In the genomic region with DNA sequence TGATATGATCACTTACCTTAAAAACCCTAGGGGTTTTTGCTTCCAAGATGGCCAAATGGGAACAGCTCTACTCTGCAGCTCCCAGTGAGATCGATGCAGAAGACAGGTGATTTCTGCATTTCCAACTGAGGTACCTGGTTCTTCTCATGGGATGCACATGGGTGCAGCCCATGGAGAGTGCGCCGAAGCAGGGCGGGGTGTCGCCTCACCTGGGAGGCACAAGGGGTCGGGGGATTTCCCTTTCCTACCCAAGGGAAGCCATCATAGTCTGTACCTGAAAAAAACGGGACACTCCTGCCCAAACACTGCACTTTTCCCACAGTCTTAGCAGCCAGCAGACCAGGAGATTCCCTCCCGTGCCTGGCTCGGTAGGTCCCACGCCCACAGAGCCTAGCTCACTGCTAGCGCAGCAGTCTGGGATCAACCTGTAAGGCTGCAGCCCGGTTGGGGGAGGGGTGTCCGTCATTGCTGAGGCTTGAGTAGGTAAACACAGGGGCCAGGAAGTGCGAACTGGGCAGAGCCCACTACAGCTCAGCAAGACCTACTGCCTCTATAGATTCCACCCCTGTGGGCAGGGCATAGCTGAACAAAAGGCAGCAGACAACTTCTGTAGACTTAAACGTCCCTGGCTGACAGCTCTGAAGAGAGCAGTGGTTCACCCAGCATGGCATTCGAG, we compare ENCODE assay signal across 1 cellular context.
A peak's percentile ranks its signal among the peaks of the same experiment; 100 is the strongest.
TF ChIP-seq lines count a peak whose summit lies in the region.

No MANE protein-coding gene starts in this region.

TF ChIP-seq in HepG2, 621 proteins besides CTCF, POLR2A, EP300 and RAD21 (continued from another document and continues in another):
- TF ChIP-seq, protein P1, sequence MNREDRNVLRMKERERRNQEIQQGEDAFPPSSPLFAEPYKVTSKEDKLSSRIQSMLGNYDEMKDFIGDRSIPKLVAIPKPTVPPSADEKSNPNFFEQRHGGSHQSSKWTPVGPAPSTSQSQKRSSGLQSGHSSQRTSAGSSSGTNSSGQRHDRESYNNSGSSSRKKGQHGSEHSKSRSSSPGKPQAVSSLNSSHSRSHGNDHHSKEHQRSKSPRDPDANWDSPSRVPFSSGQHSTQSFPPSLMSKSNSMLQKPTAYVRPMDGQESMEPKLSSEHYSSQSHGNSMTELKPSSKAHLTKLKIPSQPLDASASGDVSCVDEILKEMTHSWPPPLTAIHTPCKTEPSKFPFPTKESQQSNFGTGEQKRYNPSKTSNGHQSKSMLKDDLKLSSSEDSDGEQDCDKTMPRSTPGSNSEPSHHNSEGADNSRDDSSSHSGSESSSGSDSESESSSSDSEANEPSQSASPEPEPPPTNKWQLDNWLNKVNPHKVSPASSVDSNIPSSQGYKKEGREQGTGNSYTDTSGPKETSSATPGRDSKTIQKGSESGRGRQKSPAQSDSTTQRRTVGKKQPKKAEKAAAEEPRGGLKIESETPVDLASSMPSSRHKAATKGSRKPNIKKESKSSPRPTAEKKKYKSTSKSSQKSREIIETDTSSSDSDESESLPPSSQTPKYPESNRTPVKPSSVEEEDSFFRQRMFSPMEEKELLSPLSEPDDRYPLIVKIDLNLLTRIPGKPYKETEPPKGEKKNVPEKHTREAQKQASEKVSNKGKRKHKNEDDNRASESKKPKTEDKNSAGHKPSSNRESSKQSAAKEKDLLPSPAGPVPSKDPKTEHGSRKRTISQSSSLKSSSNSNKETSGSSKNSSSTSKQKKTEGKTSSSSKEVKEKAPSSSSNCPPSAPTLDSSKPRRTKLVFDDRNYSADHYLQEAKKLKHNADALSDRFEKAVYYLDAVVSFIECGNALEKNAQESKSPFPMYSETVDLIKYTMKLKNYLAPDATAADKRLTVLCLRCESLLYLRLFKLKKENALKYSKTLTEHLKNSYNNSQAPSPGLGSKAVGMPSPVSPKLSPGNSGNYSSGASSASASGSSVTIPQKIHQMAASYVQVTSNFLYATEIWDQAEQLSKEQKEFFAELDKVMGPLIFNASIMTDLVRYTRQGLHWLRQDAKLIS (CRISPR knock-in tag; IDR thresholded peaks at IDR 0.05): no peak
- TF ChIP-seq, protein P2, sequence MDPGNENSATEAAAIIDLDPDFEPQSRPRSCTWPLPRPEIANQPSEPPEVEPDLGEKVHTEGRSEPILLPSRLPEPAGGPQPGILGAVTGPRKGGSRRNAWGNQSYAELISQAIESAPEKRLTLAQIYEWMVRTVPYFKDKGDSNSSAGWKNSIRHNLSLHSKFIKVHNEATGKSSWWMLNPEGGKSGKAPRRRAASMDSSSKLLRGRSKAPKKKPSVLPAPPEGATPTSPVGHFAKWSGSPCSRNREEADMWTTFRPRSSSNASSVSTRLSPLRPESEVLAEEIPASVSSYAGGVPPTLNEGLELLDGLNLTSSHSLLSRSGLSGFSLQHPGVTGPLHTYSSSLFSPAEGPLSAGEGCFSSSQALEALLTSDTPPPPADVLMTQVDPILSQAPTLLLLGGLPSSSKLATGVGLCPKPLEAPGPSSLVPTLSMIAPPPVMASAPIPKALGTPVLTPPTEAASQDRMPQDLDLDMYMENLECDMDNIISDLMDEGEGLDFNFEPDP (CRISPR knock-in tag; conservative IDR thresholded peaks at IDR 0.05): no peak
- TF ChIP-seq ZNF660 (CRISPR knock-in tag; IDR thresholded peaks at IDR 0.05; ENCODE audit: borderline replicate concordance, low read depth): no peak
- TF ChIP-seq, protein P3, sequence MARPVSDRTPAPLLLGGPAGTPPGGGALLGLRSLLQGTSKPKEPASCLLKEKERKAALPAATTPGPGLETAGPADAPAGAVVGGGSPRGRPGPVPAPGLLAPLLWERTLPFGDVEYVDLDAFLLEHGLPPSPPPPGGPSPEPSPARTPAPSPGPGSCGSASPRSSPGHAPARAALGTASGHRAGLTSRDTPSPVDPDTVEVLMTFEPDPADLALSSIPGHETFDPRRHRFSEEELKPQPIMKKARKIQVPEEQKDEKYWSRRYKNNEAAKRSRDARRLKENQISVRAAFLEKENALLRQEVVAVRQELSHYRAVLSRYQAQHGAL (CRISPR knock-in tag; IDR thresholded peaks at IDR 0.05; ENCODE audit: not compliant biosample characterization): no peak
- TF ChIP-seq ZBTB42 (CRISPR knock-in tag; IDR thresholded peaks at IDR 0.05): no peak
- no peak for TF ChIP-seq ZNF10 (CRISPR knock-in tag; IDR thresholded peaks at IDR 0.05; ENCODE audit: borderline replicate concordance, low read depth)
- TF ChIP-seq SMAD9 (CRISPR knock-in tag; IDR thresholded peaks at IDR 0.05): no peak
- no peak for TF ChIP-seq CCAR2 (optimal IDR thresholded peaks at IDR 0.05; ENCODE audit: low read depth, low read length)
- no peak for TF ChIP-seq ZNF230 (CRISPR knock-in tag; IDR thresholded peaks at IDR 0.05)
- TF ChIP-seq SP4 (CRISPR knock-in tag; IDR thresholded peaks at IDR 0.05): no peak
- TF ChIP-seq, protein P4, sequence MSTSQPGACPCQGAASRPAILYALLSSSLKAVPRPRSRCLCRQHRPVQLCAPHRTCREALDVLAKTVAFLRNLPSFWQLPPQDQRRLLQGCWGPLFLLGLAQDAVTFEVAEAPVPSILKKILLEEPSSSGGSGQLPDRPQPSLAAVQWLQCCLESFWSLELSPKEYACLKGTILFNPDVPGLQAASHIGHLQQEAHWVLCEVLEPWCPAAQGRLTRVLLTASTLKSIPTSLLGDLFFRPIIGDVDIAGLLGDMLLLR (CRISPR knock-in tag; IDR thresholded peaks at IDR 0.05): no peak
- no peak for TF ChIP-seq ZNF792 (CRISPR knock-in tag; IDR thresholded peaks at IDR 0.05)
- no peak for TF ChIP-seq ZNF296 (CRISPR knock-in tag; conservative IDR thresholded peaks at IDR 0.05)
- TF ChIP-seq JARID2 (CRISPR knock-in tag; IDR thresholded peaks at IDR 0.05; ENCODE audit: insufficient replicate concordance): no peak
- TF ChIP-seq, protein P5, sequence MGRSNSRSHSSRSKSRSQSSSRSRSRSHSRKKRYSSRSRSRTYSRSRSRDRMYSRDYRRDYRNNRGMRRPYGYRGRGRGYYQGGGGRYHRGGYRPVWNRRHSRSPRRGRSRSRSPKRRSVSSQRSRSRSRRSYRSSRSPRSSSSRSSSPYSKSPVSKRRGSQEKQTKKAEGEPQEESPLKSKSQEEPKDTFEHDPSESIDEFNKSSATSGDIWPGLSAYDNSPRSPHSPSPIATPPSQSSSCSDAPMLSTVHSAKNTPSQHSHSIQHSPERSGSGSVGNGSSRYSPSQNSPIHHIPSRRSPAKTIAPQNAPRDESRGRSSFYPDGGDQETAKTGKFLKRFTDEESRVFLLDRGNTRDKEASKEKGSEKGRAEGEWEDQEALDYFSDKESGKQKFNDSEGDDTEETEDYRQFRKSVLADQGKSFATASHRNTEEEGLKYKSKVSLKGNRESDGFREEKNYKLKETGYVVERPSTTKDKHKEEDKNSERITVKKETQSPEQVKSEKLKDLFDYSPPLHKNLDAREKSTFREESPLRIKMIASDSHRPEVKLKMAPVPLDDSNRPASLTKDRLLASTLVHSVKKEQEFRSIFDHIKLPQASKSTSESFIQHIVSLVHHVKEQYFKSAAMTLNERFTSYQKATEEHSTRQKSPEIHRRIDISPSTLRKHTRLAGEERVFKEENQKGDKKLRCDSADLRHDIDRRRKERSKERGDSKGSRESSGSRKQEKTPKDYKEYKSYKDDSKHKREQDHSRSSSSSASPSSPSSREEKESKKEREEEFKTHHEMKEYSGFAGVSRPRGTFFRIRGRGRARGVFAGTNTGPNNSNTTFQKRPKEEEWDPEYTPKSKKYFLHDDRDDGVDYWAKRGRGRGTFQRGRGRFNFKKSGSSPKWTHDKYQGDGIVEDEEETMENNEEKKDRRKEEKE (IDR thresholded peaks at IDR 0.05): no peak
- no peak for TF ChIP-seq ZKSCAN5 (CRISPR knock-in tag; IDR thresholded peaks at IDR 0.05)
- no peak for TF ChIP-seq GPN1 (CRISPR knock-in tag; IDR thresholded peaks at IDR 0.05; ENCODE audit: borderline replicate concordance)
- no peak for TF ChIP-seq SSRP1 (CRISPR knock-in tag; IDR thresholded peaks at IDR 0.05)
- TF ChIP-seq KLF11 (CRISPR knock-in tag; IDR thresholded peaks at IDR 0.05): peak; percentile 53; the same call in 1 of the 2 replicates
- no peak for TF ChIP-seq ZNF446 (CRISPR knock-in tag; IDR thresholded peaks at IDR 0.05)
- TF ChIP-seq, protein P6, sequence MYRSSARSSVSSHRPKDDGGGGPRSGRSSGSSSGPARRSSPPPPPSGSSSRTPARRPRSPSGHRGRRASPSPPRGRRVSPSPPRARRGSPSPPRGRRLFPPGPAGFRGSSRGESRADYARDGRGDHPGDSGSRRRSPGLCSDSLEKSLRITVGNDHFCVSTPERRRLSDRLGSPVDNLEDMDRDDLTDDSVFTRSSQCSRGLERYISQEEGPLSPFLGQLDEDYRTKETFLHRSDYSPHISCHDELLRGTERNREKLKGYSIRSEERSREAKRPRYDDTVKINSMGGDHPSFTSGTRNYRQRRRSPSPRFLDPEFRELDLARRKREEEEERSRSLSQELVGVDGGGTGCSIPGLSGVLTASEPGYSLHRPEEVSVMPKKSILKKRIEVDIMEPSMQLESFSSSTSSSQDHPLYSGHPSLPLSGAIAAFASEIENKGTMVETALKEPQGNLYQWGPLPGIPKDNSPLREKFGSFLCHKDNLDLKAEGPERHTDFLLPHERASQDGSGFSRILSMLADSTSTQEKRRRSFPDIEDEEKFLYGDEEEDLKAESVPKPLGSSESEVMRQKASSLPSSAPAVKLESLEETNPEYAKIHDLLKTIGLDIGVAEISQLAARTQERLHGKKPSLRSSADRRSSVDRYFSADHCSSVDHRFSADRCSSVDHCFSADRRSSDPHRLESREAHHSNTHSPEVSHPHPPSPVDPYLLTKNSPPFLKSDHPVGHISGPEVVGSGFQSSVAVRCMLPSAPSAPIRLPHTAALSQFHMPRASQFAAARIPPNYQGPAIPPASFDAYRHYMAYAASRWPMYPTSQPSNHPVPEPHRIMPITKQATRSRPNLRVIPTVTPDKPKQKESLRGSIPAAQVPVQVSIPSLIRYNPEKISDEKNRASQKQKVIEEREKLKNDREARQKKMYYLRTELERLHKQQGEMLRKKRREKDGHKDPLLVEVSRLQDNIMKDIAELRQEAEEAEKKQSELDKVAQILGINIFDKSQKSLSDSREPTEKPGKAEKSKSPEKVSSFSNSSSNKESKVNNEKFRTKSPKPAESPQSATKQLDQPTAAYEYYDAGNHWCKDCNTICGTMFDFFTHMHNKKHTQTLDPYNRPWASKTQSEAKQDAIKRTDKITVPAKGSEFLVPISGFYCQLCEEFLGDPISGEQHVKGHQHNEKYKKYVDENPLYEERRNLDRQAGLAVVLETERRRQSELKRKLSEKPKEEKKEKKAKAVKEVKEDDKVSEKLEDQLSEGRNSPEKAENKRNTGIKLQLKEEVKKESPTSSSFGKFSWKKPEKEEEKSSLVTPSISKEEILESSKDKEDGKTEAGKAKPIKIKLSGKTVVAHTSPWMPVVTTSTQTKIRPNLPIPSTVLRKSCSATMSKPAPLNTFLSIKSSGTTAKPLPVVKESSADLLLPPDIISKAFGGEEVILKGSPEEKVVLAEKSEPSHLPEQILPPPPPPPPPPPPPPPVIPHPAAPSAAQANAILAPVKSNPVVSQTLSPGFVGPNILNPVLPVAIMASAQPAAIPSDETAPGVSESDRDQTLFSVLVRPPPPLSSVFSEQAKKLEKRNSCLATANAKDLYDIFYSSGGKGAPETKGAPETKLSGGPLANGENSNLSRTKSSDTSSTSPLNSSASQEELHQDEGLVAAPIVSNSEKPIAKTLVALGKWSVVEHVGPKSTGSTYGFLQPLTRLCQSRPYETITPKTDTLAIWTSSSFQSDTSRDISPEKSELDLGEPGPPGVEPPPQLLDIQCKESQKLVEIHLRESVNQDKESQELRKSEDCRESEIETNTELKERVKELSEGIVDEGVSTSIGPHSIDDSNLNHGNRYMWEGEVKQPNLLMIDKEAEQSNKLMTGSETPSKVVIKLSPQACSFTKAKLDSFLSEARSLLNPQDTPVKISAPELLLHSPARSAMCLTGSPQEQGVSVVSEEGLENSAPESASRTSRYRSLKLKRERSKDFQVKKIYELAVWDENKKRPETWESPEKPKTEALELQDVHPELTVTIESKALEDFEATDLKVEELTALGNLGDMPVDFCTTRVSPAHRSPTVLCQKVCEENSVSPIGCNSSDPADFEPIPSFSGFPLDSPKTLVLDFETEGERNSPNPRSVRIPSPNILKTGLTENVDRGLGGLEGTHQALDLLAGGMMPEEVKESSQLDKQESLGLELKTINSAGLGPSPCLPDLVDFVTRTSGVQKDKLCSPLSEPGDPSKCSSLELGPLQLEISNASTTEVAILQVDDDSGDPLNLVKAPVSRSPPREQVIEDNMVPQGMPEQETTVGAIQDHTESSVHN (CRISPR knock-in tag; IDR thresholded peaks at IDR 0.05): no peak
- TF ChIP-seq ZNF615 (CRISPR knock-in tag; IDR thresholded peaks at IDR 0.05; ENCODE audit: borderline replicate concordance): no peak
- TF ChIP-seq, protein P7, sequence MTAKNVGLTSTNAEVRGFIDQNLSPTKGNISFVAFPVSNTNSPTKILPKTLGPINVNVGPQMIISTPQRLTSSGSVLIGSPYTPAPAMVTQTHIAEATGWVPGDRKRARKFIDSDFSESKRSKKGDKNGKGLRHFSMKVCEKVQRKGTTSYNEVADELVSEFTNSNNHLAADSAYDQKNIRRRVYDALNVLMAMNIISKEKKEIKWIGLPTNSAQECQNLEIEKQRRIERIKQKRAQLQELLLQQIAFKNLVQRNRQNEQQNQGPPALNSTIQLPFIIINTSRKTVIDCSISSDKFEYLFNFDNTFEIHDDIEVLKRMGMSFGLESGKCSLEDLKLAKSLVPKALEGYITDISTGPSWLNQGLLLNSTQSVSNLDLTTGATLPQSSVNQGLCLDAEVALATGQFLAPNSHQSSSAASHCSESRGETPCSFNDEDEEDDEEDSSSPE (CRISPR knock-in tag; IDR thresholded peaks at IDR 0.05): no peak
- no peak for TF ChIP-seq LCORL (IDR thresholded peaks at IDR 0.05)
- no peak for TF ChIP-seq LCORL (CRISPR knock-in tag; IDR thresholded peaks at IDR 0.05)
- TF ChIP-seq ZEB1 (IDR thresholded peaks at IDR 0.05; ENCODE audit: insufficient replicate concordance, low read depth): no peak
- no peak for TF ChIP-seq ARNT (IDR thresholded peaks at IDR 0.05)
- no peak for TF ChIP-seq ZNF264 (CRISPR knock-in tag; IDR thresholded peaks at IDR 0.05)
- no peak for TF ChIP-seq ZNF143 (CRISPR knock-in tag; IDR thresholded peaks at IDR 0.05)
- TF ChIP-seq TAF1 (CRISPR knock-in tag; IDR thresholded peaks at IDR 0.05): peak; percentile 55; the same call in 1 of the 2 replicates
- TF ChIP-seq ZNF720 (CRISPR knock-in tag; IDR thresholded peaks at IDR 0.05): no peak
- peak; percentile 86; the same call in 1 of the 2 replicates for TF ChIP-seq ZBTB38 (CRISPR knock-in tag; IDR thresholded peaks at IDR 0.05)
- TF ChIP-seq, protein P8, sequence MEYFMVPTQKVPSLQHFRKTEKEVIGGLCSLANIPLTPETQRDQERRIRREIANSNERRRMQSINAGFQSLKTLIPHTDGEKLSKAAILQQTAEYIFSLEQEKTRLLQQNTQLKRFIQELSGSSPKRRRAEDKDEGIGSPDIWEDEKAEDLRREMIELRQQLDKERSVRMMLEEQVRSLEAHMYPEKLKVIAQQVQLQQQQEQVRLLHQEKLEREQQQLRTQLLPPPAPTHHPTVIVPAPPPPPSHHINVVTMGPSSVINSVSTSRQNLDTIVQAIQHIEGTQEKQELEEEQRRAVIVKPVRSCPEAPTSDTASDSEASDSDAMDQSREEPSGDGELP (IDR thresholded peaks at IDR 0.05; ENCODE audit: borderline replicate concordance, low read depth): peak; percentile 23; the same call in 1 of the 2 replicates
- no peak for TF ChIP-seq MATR3 (CRISPR knock-in tag; IDR thresholded peaks at IDR 0.05)
- no peak for TF ChIP-seq MTF1 (CRISPR knock-in tag; IDR thresholded peaks at IDR 0.05)
- TF ChIP-seq SP2 (CRISPR knock-in tag; IDR thresholded peaks at IDR 0.05): no peak
- TF ChIP-seq ARNT2 (CRISPR knock-in tag; IDR thresholded peaks at IDR 0.05; ENCODE audit: low read depth): no peak
- no peak for TF ChIP-seq EZH2 (conservative IDR thresholded peaks at IDR 0.05; ENCODE audit: low read depth, low read length)
- peak; percentile 50; the same call in 1 of the 2 replicates for TF ChIP-seq HDAC2 (CRISPR knock-in tag; IDR thresholded peaks at IDR 0.05)
- no peak for TF ChIP-seq ZBTB7A (CRISPR knock-in tag; IDR thresholded peaks at IDR 0.05)
- no peak for TF ChIP-seq ZKSCAN8 (CRISPR knock-in tag; IDR thresholded peaks at IDR 0.05; ENCODE audit: borderline replicate concordance)
- no peak for TF ChIP-seq MIER2 (CRISPR knock-in tag; IDR thresholded peaks at IDR 0.05)
- TF ChIP-seq HHEX (CRISPR knock-in tag; IDR thresholded peaks at IDR 0.05): no peak
- TF ChIP-seq DNMT1 (CRISPR knock-in tag; IDR thresholded peaks at IDR 0.05): no peak
